31 cellular contexts compared by ENCODE assay signal in the genomic region with DNA sequence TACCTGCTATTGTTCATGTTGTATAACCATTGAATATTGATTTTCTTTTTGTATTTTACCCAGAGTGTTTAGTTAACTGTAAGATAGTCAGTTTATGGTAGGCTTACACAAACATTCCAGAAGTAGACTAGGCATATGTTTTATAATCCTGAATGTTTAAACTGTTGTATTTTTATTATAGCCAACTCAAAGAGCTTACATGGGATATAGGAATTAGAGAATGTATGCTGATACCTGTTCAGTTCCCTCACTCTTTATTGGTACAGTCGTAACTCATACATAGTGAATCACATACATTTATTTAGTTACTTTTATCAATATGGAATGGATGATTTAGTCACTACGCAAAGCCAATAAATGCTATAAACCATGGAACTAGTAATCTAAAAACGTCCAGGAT.
"Had no signal": no experiment of that assay in that cellular context is flagged by ENCODE, and none has a peak within 500 bp of the region (broad histone marks: within the 10 kb centered on the region; RNA-seq: fewer than 3 reads in every experiment).

No MANE protein-coding gene starts in this region.

- H3K36me3 Mint-ChIP-seq: neural progenitor cell; stimulated activated memory B cell treated with anti-CD40 and anti-IgM and Interleukin-4, amounts not matched to agents 10 μg/mL and 1 μg/mL and 100 μg/mL, for 72 hours; type B pancreatic cell had no signal

- H3K4me1 ChIP-seq: parathyroid adenoma, psoas muscle, right lobe of liver, sigmoid colon, spleen, suprapubic skin, testis, tibial artery, transverse colon, upper lobe of right lung, uterus had no signal

- H3K27me3 ChIP-seq: neural progenitor cell, ovary, right lobe of liver, sigmoid colon, spleen, suprapubic skin, testis, tibial artery, transverse colon, upper lobe of right lung, uterus had no signal

- DNase-seq: natural killer cell; occipital lobe; ovary; posterior cingulate gyrus; psoas muscle; right cardiac atrium; right lobe of liver; sigmoid colon; spleen; stimulated activated CD4-positive, alpha-beta T cell treated with anti-CD3 and anti-CD28 coated beads, Interleukin-12 subunit alpha, Interleukin-12 subunit beta, amount 100 ng/mL, for 4 hours; stimulated activated CD4-positive, alpha-beta T cell treated with anti-CD3 and anti-CD28 coated beads, Interleukin-1b, Interleukin-23, amount 100 ng/mL, for 48 hours; stimulated activated CD4-positive, alpha-beta T cell treated with anti-CD3 and anti-CD28 coated beads, Interleukin-4, amount 100 ng/mL, for 1 hour; stimulated activated CD4-positive, alpha-beta T cell treated with anti-CD3 and anti-CD28 coated beads, Interleukin-4, amount 100 ng/mL, for 4 hours; stimulated activated CD8-positive, alpha-beta memory T cell treated with anti-CD3 and anti-CD28 coated beads, Interleukin-4, amount 100 ng/mL, for 48 hours; stimulated activated naive CD4-positive, alpha-beta T cell; stimulated activated naive CD8-positive, alpha-beta T cell treated with anti-CD3 and anti-CD28 coated beads, Interleukin-15, amount 100 ng/mL, for 72 hours; stimulated activated naive CD8-positive, alpha-beta T cell treated with anti-CD3 and anti-CD28 coated beads, Interleukin-15, Interleukin-2, amounts not matched to agents 100 U/mL and 50 U/mL, for 24 hours; substantia nigra; testis; tibial artery; transverse colon; upper lobe of right lung; uterus had no signal

- H3K9me3 ChIP-seq: ovary, psoas muscle, right lobe of liver, sigmoid colon, testis, tibial artery, upper lobe of right lung, uterus had no signal

- H3K27ac Mint-ChIP-seq: natural killer cell; nephron; neural progenitor cell; progenitor cell of endocrine pancreas; stimulated activated memory B cell treated with anti-CD40 and anti-IgM and Interleukin-4, amounts not matched to agents 10 μg/mL and 1 μg/mL and 100 μg/mL, for 72 hours; stimulated activated naive CD8-positive, alpha-beta T cell treated with anti-CD3 and anti-CD28 coated beads, Interleukin-15, amount 100 ng/mL, for 72 hours; type B pancreatic cell had no signal

- H3K4me3 ChIP-seq: neural progenitor cell, ovary, psoas muscle, right lobe of liver, sigmoid colon, smooth muscle cell, spleen, suprapubic skin, testis, tibial artery, transverse colon, upper lobe of right lung, uterus had no signal

- H3K4me2 ChIP-seq: neural progenitor cell, smooth muscle cell had no signal

- H3K27ac ChIP-seq: neural progenitor cell, ovary, parathyroid adenoma, psoas muscle, right lobe of liver, sigmoid colon, spleen, suprapubic skin, testis, tibial artery, transverse colon, upper lobe of right lung, uterus had no signal

- H2AFZ ChIP-seq: neural progenitor cell, parathyroid adenoma had no signal

- H3K27me3 Mint-ChIP-seq: progenitor cell of endocrine pancreas; stimulated activated memory B cell treated with anti-CD40 and anti-IgM and Interleukin-4, amounts not matched to agents 10 μg/mL and 1 μg/mL and 100 μg/mL, for 72 hours; stimulated activated naive CD8-positive, alpha-beta T cell treated with anti-CD3 and anti-CD28 coated beads, Interleukin-15, amount 100 ng/mL, for 72 hours; type B pancreatic cell had no signal

- H3K4me1 Mint-ChIP-seq: neural progenitor cell; stimulated activated memory B cell treated with anti-CD40 and anti-IgM and Interleukin-4, amounts not matched to agents 10 μg/mL and 1 μg/mL and 100 μg/mL, for 72 hours; stimulated activated naive CD8-positive, alpha-beta T cell treated with anti-CD3 and anti-CD28 coated beads, Interleukin-15, amount 100 ng/mL, for 72 hours had no signal

- H3K9me3 Mint-ChIP-seq: neural progenitor cell had no signal

- ATAC-seq: natural killer cell; psoas muscle; right cardiac atrium; right lobe of liver; stimulated activated memory B cell treated with anti-CD40 and anti-IgM and Interleukin-4, amounts not matched to agents 10 μg/mL and 1 μg/mL and 100 μg/mL, for 72 hours; stimulated activated naive CD8-positive, alpha-beta T cell treated with anti-CD3 and anti-CD28 coated beads, Interleukin-15, amount 100 ng/mL, for 72 hours; stimulated activated naive CD8-positive, alpha-beta T cell treated with anti-CD3 and anti-CD28 coated beads, Interleukin-15, Interleukin-2, amounts not matched to agents 100 U/mL and 50 U/mL, for 24 hours; upper lobe of right lung had no signal

- H3K36me3 ChIP-seq: neural progenitor cell, ovary, right lobe of liver, sigmoid colon, spleen, suprapubic skin, tibial artery, transverse colon, upper lobe of right lung, uterus had no signal

- H3K4me3 Mint-ChIP-seq: natural killer cell; nephron; neural progenitor cell; stimulated activated memory B cell treated with anti-CD40 and anti-IgM and Interleukin-4, amounts not matched to agents 10 μg/mL and 1 μg/mL and 100 μg/mL, for 72 hours; stimulated activated naive CD8-positive, alpha-beta T cell treated with anti-CD3 and anti-CD28 coated beads, Interleukin-15, amount 100 ng/mL, for 72 hours; type B pancreatic cell had no signal

- H3K9ac ChIP-seq: neural progenitor cell, parathyroid adenoma had no signal

- H3K79me2 ChIP-seq: parathyroid adenoma had no signal
